ENCODE assay signal across 1 cellular context in the genomic region with DNA sequence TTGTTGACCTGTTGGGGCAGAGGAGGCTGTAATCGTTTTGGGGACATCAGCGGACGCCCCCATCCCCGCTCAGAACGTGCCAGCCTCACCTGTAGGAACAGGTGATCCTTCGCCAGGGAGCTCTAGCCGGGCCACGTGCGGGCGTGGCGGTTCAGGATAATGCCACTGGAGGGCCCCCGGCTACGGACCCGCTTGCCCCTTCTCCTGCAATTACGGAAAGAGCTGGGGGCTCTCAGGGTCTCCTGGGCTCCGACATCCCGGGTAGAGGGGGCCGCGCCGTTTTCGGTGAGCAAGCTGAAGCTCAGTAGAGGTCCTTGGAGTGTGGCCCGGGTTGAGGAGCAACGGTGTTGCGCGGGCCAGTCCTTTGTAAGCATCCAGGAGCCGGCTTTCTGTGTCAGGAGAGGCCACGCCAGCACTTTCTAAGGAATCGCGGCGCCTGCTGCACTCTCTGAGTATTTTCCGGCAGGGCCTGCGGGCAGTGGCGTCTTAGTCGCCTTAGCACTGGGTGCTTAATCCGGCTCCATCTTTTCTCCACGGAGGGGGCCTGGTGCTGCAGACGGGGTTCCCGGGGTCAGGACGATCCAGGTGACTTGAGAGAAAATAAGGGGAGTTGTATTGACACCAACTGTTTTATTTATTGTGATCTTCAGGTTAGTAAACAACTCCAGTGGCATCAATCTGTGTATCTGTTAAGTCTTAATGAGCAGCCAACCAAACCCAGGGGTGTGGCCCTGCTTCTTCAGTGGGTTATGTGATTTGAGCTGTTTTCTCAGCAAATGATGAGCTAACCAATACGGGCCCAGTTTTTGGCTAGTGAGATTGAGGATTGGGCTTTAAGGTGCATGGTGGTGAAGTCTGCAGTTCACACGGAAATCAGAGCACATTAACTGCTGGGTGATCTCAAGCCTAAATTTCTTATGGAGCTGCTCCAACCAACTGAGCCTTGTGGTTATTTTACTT.
TF ChIP-seq lines count a peak whose summit lies in the region.

No MANE protein-coding gene starts in this region.

TF ChIP-seq in HEK293, 187 proteins besides CTCF, POLR2A, EP300 and RAD21 (continued from another document):
- TF ChIP-seq ZNF510 (tag by site-specific recombination; IDR thresholded peaks at IDR 0.05; ENCODE audit: insufficient replicate concordance) = no peak
- TF ChIP-seq, protein P1, sequence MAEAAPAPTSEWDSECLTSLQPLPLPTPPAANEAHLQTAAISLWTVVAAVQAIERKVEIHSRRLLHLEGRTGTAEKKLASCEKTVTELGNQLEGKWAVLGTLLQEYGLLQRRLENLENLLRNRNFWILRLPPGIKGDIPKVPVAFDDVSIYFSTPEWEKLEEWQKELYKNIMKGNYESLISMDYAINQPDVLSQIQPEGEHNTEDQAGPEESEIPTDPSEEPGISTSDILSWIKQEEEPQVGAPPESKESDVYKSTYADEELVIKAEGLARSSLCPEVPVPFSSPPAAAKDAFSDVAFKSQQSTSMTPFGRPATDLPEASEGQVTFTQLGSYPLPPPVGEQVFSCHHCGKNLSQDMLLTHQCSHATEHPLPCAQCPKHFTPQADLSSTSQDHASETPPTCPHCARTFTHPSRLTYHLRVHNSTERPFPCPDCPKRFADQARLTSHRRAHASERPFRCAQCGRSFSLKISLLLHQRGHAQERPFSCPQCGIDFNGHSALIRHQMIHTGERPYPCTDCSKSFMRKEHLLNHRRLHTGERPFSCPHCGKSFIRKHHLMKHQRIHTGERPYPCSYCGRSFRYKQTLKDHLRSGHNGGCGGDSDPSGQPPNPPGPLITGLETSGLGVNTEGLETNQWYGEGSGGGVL (tag by site-specific recombination; IDR thresholded peaks at IDR 0.05) = no peak
- no peak for TF ChIP-seq ZNF791 (tag by site-specific recombination; IDR thresholded peaks at IDR 0.05)
- TF ChIP-seq BCL6B (tag by site-specific recombination; IDR thresholded peaks at IDR 0.05) = 0 out of 2 replicates have a peak, but pooled peaks have one; percentile 41
- no peak for TF ChIP-seq ZNF174 (tag by site-specific recombination; IDR thresholded peaks at IDR 0.05)
- TF ChIP-seq ZNF341 (tag by site-specific recombination; IDR thresholded peaks at IDR 0.05; ENCODE audit: low read depth) = no peak
- no peak for TF ChIP-seq ZNF701 (tag by site-specific recombination; IDR thresholded peaks at IDR 0.05)
- TF ChIP-seq ZNF792 (tag by site-specific recombination; IDR thresholded peaks at IDR 0.05) = no peak
- TF ChIP-seq, protein P2, sequence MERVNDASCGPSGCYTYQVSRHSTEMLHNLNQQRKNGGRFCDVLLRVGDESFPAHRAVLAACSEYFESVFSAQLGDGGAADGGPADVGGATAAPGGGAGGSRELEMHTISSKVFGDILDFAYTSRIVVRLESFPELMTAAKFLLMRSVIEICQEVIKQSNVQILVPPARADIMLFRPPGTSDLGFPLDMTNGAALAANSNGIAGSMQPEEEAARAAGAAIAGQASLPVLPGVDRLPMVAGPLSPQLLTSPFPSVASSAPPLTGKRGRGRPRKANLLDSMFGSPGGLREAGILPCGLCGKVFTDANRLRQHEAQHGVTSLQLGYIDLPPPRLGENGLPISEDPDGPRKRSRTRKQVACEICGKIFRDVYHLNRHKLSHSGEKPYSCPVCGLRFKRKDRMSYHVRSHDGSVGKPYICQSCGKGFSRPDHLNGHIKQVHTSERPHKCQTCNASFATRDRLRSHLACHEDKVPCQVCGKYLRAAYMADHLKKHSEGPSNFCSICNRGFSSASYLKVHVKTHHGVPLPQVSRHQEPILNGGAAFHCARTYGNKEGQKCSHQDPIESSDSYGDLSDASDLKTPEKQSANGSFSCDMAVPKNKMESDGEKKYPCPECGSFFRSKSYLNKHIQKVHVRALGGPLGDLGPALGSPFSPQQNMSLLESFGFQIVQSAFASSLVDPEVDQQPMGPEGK (tag by site-specific recombination; IDR thresholded peaks at IDR 0.05) = peak; percentile 16; the same call in 1 of the 2 replicates
- no peak for TF ChIP-seq ZNF112 (tag by site-specific recombination; IDR thresholded peaks at IDR 0.05)
- no peak for TF ChIP-seq ZFHX2 (tag by site-specific recombination; conservative IDR thresholded peaks at IDR 0.05)
- TF ChIP-seq, protein P3, sequence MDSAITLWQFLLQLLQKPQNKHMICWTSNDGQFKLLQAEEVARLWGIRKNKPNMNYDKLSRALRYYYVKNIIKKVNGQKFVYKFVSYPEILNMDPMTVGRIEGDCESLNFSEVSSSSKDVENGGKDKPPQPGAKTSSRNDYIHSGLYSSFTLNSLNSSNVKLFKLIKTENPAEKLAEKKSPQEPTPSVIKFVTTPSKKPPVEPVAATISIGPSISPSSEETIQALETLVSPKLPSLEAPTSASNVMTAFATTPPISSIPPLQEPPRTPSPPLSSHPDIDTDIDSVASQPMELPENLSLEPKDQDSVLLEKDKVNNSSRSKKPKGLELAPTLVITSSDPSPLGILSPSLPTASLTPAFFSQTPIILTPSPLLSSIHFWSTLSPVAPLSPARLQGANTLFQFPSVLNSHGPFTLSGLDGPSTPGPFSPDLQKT (IDR thresholded peaks at IDR 0.05; ENCODE audit: borderline replicate concordance, low read depth, low read length) = no peak
- 0 out of 2 replicates have a peak, but pooled peaks have one; percentile 38 for TF ChIP-seq ZEB2 (tag by site-specific recombination; IDR thresholded peaks at IDR 0.05)
- no peak for TF ChIP-seq ZNF19 (tag by site-specific recombination; IDR thresholded peaks at IDR 0.05; ENCODE audit: low read depth)
- peak; percentile 77 for TF ChIP-seq ZNF335 (tag by site-specific recombination; conservative IDR thresholded peaks at IDR 0.05)
- peak; percentile 58; the same call in 1 of the 2 replicates for TF ChIP-seq KLF1 (tag by site-specific recombination; IDR thresholded peaks at IDR 0.05)
- TF ChIP-seq ZNF214 (tag by site-specific recombination; IDR thresholded peaks at IDR 0.05; ENCODE audit: borderline replicate concordance) = no peak
- 0 out of 2 replicates have a peak, but pooled peaks have one; percentile 20 for TF ChIP-seq PRDM1 (tag by site-specific recombination; IDR thresholded peaks at IDR 0.05)
- peak; percentile 42; the same call in 1 of the 2 replicates for TF ChIP-seq KLF9 (tag by site-specific recombination; IDR thresholded peaks at IDR 0.05; ENCODE audit: low read depth)
- TF ChIP-seq ZBTB17 (tag by site-specific recombination; IDR thresholded peaks at IDR 0.05) = peak; percentile 33; the same call in 1 of the 2 replicates
- no peak for TF ChIP-seq ZNF660 (tag by site-specific recombination; IDR thresholded peaks at IDR 0.05)
